10 cellular contexts compared by ENCODE assay signal in genomic region chr10:47305566-47305965, GRCh38. TPM values are rescaled to one million over a fixed set of nuclear protein-coding genes. Genes with fewer than 3 reads are reported as not detected.
"Had no signal": no experiment of that assay in that cellular context is flagged by ENCODE, and none has a peak within 500 bp of the region (broad histone marks: within the 10 kb centered on the region; RNA-seq: fewer than 3 reads in every experiment).

No MANE protein-coding gene starts in this region.

- FAIRE-seq: HTR-8/SVneo, K562 had no signal

- DNase-seq: GM23248, GOT3, H9, IMR-90, KG1 had no signal

- ATAC-seq: HCT116 had no signal

- H3K4me3 ChIP-seq: GM23248, K562 had no signal

- H3K27ac ChIP-seq: GM23248 had no signal

RNA-seq across cellular contexts. Expression of gene GDF10, which starts 5.6 kb away (rescaled TPM):
- total RNA-seq: H4, HT-29, IMR-90 had no signal

RNA-seq across cellular contexts. Expression of gene GDF2, which starts 16.7 kb away (rescaled TPM):
- total RNA-seq: GM23248, H4, H9, HT-29 had no signal
- polyA plus RNA-seq: GM23248, IMR-90 had no signal

RNA-seq across cellular contexts. Expression of gene RBP3, which starts 42.6 kb away (rescaled TPM):
- total RNA-seq: GM23248, H4, H9, IMR-90, K562 had no signal
- polyA plus RNA-seq: GM23248, IMR-90, K562 had no signal
